Comparison of ENCODE assay signal across 8 cellular contexts in the genomic region with DNA sequence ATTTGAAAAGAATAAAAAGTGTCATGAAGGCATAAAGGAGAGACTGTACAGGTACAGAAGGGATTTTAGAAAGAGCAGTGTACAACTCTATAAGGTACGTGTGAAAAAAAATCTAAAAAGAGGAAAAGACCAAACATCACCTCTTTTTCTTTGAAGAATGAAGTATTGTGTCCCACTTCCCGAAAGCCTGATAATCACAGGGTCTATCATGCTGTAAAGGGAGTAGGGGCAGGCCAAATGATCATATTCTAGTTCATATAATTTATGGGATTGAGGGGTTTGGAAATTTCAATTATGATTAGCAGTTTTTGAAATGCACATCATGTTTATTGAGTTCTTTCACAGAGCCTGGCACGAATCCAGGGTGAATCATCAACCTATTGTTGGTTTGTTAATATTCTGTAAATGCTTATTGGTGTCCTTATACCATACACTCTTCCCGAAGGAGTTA. TPM values are rescaled to one million over a fixed set of nuclear protein-coding genes. Genes with fewer than 3 reads are reported as not detected.
DNase-seq lines count a peak whose midpoint lies in the region; ATAC-seq and TF ChIP-seq lines count a peak whose summit lies in the region.

No MANE protein-coding gene starts in this region.

- TF ChIP-seq CTCF in CD14-positive monocyte (IDR thresholded peaks at IDR 0.05) (no peak), HFFc6 (IDR thresholded peaks at IDR 0.05) (no peak), SU-DHL-6 (IDR thresholded peaks at IDR 0.05; ENCODE audit: insufficient read depth, low read length, poor library complexity, severe bottlenecking) (no peak)

- no peak for ATAC-seq in naive thymus-derived CD8-positive, alpha-beta T cell
- no peak for ATAC-seq in GM21515 (IDR thresholded peaks at IDR 0.05; ENCODE audit: unreplicated experiment)
- no peak for ATAC-seq in esophagus mucosa

- H3K27me3 ChIP-seq in SU-DHL-6 (ENCODE audit: low read length) (no peaks in the 10 kb centered on the region), endocrine pancreas (ENCODE audit: control insufficient read depth, insufficient read depth, low read length) (no peaks in the 10 kb centered on the region)

- H3K36me3 Mint-ChIP-seq in CD14-positive monocyte, result no peaks in the 10 kb centered on the region
- H3K36me3 Mint-ChIP-seq in HFFc6 (ENCODE audit: low read depth), result no peaks in the 10 kb centered on the region
- H3K36me3 Mint-ChIP-seq in naive thymus-derived CD8-positive, alpha-beta T cell, result no peaks in the 10 kb centered on the region

- H3K4me3 Mint-ChIP-seq in CD14-positive monocyte (peak overlapping the region; percentile 76 to 94), HFFc6 (peak overlapping the region; percentile 87)
- peak overlapping the region; percentile 82 to 96 (median 90) for H3K4me3 Mint-ChIP-seq in naive thymus-derived CD8-positive, alpha-beta T cell

- intact Hi-C loops in CD14-positive monocyte (cut with micrococcal nuclease), result no loop called here

- peak overlapping the region; percentile 66 for H3K9ac ChIP-seq in SU-DHL-6 (ENCODE audit: low read length)
- H3K9ac ChIP-seq in endocrine pancreas (ENCODE audit: control insufficient read depth, insufficient read depth, low read length), result peak overlapping the region; percentile 60

- peaks cover 8% of the 10 kb centered on the region for H3F3A ChIP-seq in SU-DHL-6 (ENCODE audit: insufficient read depth)

- no peaks in the 10 kb centered on the region for H3K36me3 ChIP-seq in SU-DHL-6 (ENCODE audit: low read length)
- H3K36me3 ChIP-seq in endocrine pancreas (ENCODE audit: control insufficient read depth, insufficient read depth, low read length), result no peaks in the 10 kb centered on the region

- no peaks in the 10 kb centered on the region for H3K79me2 ChIP-seq in SU-DHL-6 (ENCODE audit: insufficient read depth, low read length)

- peak overlapping the region; percentile 83 to 94 (median 89) for H3K27ac Mint-ChIP-seq in CD14-positive monocyte
- peak overlapping the region; percentile 85 for H3K27ac Mint-ChIP-seq in HFFc6
- H3K27ac Mint-ChIP-seq in naive thymus-derived CD8-positive, alpha-beta T cell, result peak overlapping the region; percentile 55 to 97 (median 92)

- H2AFZ ChIP-seq in SU-DHL-6 (ENCODE audit: low read depth, low read length, severe bottlenecking), result peak overlapping the region; percentile 64

- peak overlapping the region; percentile 80 for H3K4me2 ChIP-seq in SU-DHL-6 (ENCODE audit: low read depth, low read length, poor library complexity, severe bottlenecking)

- H3K9me3 ChIP-seq in SU-DHL-6 (ENCODE audit: insufficient read depth, low read length) (no peaks in the 10 kb centered on the region), endocrine pancreas (ENCODE audit: control insufficient read depth, low read length) (no peaks in the 10 kb centered on the region)

- H3K9me2 ChIP-seq in SU-DHL-6 (replicated peaks; ENCODE audit: insufficient read depth, low read length), result no peaks in the 10 kb centered on the region

- DNase-seq in CD14-positive monocyte (ENCODE audit: low spot score) (peak; percentile 53), HFFc6 (peak; percentile 70), GDM1 (lab: John Stamatoyannopoulos, UW) (no peak)
- DNase-seq in naive thymus-derived CD8-positive, alpha-beta T cell, result peak in 1 of 10 donors; percentile 5

- peak overlapping the region; percentile 79 for H3K27ac ChIP-seq in SU-DHL-6 (ENCODE audit: low read depth, low read length)

- H3K4me1 Mint-ChIP-seq in CD14-positive monocyte (peaks cover 45% of the 10 kb centered on the region), HFFc6 (ENCODE audit: low read depth) (peaks cover 70% of the 10 kb centered on the region)
- H3K4me1 Mint-ChIP-seq in naive thymus-derived CD8-positive, alpha-beta T cell, result peaks cover 26 to 38% (median 36%) of the 10 kb centered on the region in 4 donors

- H3K4me3 ChIP-seq in SU-DHL-6 (ENCODE audit: insufficient read depth, low read length, poor library complexity, severe bottlenecking) (peak overlapping the region; percentile 57), endocrine pancreas (ENCODE audit: control insufficient read depth, insufficient read depth, low read length) (peak overlapping the region; percentile 95)

- H3K4me1 ChIP-seq in endocrine pancreas (ENCODE audit: control insufficient read depth, insufficient read depth, low read length), result peaks cover 4% of the 10 kb centered on the region

- H3K27me3 Mint-ChIP-seq in CD14-positive monocyte (ENCODE audit: low read depth in 3 of 3) (peaks cover 0 to 3% (median 1%) of the 10 kb centered on the region in 3 donors), HFFc6 (ENCODE audit: insufficient read depth) (peaks cover 6% of the 10 kb centered on the region)
- H3K27me3 Mint-ChIP-seq in naive thymus-derived CD8-positive, alpha-beta T cell, result peaks cover 0 to 3% (median 0%) of the 10 kb centered on the region in 5 donors

- H3K9me3 Mint-ChIP-seq in CD14-positive monocyte (no peaks in the 10 kb centered on the region), HFFc6 (no peaks in the 10 kb centered on the region)
- no peaks in the 10 kb centered on the region for H3K9me3 Mint-ChIP-seq in naive thymus-derived CD8-positive, alpha-beta T cell

- no peaks in the 10 kb centered on the region for H4K20me1 ChIP-seq in SU-DHL-6 (ENCODE audit: low read depth, low read length)

- POLR2A ChIA-PET in naive thymus-derived CD8-positive, alpha-beta T cell (lab: Charles Lee), result no interaction called here

RNA-seq across cellular contexts. Expression of a gene that starts 0.9 kb away (rescaled TPM):
- polyA plus RNA-seq in CD14-positive monocyte, result 1 to 10 TPM; 1.2 to 3.8 TPM
- 10 to 100 TPM; 36.5 to 41.6 (median 37.5) TPM for total RNA-seq in HFFc6 (2021; fragmentation: NEBNext Ultra II Directional; extraction: Animal tissue kit (Norgen Biotek cat#: 25700))
- 10 to 100 TPM; 79.6 to 84.2 TPM for total RNA-seq in naive thymus-derived CD8-positive, alpha-beta T cell
- polyA plus RNA-seq in naive thymus-derived CD8-positive, alpha-beta T cell, result 1 to 10 TPM; 4.1 to 8.8 (median 4.9) TPM
- 33.0 TPM for total RNA-seq in esophagus mucosa
